ENCODE assay signal across 1 cellular context in the genomic region with DNA sequence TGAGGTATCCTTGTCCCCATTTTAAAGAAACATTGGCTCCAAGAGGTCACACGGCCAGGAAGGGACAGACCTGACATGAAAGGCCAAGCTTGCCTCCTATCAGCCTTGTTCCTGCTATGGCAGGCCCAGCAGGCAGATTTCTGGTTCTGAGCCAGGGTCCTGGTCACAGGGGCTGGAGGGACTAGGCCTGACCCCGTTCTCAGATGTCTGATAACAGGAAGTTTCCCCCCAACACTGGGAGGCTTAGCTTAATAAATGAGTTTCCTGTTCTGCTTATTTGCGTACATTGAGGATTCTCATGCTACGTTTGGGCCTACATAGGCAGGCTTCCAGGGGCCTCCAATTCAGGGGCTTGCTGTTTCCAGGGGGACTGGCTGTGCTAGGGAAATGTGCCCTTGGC.
TF ChIP-seq lines count a peak whose summit lies in the region.

No MANE protein-coding gene starts in this region.

TF ChIP-seq in HepG2, 621 proteins besides CTCF, POLR2A, EP300 and RAD21 (continued from another document):
- TF ChIP-seq, protein P1, sequence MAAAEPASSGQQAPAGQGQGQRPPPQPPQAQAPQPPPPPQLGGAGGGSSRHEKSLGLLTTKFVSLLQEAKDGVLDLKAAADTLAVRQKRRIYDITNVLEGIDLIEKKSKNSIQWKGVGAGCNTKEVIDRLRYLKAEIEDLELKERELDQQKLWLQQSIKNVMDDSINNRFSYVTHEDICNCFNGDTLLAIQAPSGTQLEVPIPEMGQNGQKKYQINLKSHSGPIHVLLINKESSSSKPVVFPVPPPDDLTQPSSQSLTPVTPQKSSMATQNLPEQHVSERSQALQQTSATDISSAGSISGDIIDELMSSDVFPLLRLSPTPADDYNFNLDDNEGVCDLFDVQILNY (CRISPR knock-in tag; conservative IDR thresholded peaks at IDR 0.05), result no peak
- TF ChIP-seq, protein P2, sequence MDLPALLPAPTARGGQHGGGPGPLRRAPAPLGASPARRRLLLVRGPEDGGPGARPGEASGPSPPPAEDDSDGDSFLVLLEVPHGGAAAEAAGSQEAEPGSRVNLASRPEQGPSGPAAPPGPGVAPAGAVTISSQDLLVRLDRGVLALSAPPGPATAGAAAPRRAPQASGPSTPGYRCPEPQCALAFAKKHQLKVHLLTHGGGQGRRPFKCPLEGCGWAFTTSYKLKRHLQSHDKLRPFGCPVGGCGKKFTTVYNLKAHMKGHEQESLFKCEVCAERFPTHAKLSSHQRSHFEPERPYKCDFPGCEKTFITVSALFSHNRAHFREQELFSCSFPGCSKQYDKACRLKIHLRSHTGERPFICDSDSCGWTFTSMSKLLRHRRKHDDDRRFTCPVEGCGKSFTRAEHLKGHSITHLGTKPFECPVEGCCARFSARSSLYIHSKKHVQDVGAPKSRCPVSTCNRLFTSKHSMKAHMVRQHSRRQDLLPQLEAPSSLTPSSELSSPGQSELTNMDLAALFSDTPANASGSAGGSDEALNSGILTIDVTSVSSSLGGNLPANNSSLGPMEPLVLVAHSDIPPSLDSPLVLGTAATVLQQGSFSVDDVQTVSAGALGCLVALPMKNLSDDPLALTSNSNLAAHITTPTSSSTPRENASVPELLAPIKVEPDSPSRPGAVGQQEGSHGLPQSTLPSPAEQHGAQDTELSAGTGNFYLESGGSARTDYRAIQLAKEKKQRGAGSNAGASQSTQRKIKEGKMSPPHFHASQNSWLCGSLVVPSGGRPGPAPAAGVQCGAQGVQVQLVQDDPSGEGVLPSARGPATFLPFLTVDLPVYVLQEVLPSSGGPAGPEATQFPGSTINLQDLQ (CRISPR knock-in tag; IDR thresholded peaks at IDR 0.05), result no peak
- no peak for TF ChIP-seq NFKBIZ (CRISPR knock-in tag; IDR thresholded peaks at IDR 0.05)
- no peak for TF ChIP-seq TEAD3 (CRISPR knock-in tag; optimal IDR thresholded peaks at IDR 0.05; ENCODE audit: borderline replicate concordance)
- no peak for TF ChIP-seq KDM5A (IDR thresholded peaks at IDR 0.05; ENCODE audit: borderline replicate concordance, low read length)
- TF ChIP-seq SATB2 (CRISPR knock-in tag; IDR thresholded peaks at IDR 0.05), result no peak
- no peak for TF ChIP-seq ZNF724P (CRISPR knock-in tag; IDR thresholded peaks at IDR 0.05; ENCODE audit: borderline replicate concordance)
- no peak for TF ChIP-seq ZNF780A (CRISPR knock-in tag; IDR thresholded peaks at IDR 0.05)
- TF ChIP-seq, protein P3, sequence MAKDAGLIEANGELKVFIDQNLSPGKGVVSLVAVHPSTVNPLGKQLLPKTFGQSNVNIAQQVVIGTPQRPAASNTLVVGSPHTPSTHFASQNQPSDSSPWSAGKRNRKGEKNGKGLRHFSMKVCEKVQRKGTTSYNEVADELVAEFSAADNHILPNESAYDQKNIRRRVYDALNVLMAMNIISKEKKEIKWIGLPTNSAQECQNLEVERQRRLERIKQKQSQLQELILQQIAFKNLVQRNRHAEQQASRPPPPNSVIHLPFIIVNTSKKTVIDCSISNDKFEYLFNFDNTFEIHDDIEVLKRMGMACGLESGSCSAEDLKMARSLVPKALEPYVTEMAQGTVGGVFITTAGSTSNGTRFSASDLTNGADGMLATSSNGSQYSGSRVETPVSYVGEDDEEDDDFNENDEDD (CRISPR knock-in tag; IDR thresholded peaks at IDR 0.05; ENCODE audit: borderline replicate concordance), result no peak
- TF ChIP-seq, protein P4, sequence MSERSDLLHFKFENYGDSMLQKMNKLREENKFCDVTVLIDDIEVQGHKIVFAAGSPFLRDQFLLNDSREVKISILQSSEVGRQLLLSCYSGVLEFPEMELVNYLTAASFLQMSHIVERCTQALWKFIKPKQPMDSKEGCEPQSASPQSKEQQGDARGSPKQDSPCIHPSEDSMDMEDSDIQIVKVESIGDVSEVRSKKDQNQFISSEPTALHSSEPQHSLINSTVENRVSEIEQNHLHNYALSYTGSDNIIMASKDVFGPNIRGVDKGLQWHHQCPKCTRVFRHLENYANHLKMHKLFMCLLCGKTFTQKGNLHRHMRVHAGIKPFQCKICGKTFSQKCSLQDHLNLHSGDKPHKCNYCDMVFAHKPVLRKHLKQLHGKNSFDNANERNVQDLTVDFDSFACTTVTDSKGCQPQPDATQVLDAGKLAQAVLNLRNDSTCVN (CRISPR knock-in tag; IDR thresholded peaks at IDR 0.05; ENCODE audit: borderline replicate concordance), result no peak
- TF ChIP-seq, protein P5, sequence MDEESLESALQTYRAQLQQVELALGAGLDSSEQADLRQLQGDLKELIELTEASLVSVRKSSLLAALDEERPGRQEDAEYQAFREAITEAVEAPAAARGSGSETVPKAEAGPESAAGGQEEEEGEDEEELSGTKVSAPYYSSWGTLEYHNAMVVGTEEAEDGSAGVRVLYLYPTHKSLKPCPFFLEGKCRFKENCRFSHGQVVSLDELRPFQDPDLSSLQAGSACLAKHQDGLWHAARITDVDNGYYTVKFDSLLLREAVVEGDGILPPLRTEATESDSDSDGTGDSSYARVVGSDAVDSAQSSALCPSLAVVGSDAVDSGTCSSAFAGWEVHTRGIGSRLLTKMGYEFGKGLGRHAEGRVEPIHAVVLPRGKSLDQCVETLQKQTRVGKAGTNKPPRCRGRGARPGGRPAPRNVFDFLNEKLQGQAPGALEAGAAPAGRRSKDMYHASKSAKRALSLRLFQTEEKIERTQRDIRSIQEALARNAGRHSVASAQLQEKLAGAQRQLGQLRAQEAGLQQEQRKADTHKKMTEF (CRISPR knock-in tag; IDR thresholded peaks at IDR 0.05), result no peak
- no peak for TF ChIP-seq RFX1 (IDR thresholded peaks at IDR 0.05)
- TF ChIP-seq, protein P6, sequence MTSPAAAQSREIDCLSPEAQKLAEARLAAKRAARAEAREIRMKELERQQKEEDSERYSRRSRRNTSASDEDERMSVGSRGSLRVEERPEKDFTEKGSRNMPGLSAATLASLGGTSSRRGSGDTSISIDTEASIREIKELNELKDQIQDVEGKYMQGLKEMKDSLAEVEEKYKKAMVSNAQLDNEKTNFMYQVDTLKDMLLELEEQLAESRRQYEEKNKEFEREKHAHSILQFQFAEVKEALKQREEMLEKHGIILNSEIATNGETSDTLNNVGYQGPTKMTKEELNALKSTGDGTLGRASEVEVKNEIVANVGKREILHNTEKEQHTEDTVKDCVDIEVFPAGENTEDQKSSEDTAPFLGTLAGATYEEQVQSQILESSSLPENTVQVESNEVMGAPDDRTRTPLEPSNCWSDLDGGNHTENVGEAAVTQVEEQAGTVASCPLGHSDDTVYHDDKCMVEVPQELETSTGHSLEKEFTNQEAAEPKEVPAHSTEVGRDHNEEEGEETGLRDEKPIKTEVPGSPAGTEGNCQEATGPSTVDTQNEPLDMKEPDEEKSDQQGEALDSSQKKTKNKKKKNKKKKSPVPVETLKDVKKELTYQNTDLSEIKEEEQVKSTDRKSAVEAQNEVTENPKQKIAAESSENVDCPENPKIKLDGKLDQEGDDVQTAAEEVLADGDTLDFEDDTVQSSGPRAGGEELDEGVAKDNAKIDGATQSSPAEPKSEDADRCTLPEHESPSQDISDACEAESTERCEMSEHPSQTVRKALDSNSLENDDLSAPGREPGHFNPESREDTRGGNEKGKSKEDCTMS (CRISPR knock-in tag; conservative IDR thresholded peaks at IDR 0.05), result no peak
- TF ChIP-seq ARNT (IDR thresholded peaks at IDR 0.05), result no peak
- TF ChIP-seq THAP11 (CRISPR knock-in tag; IDR thresholded peaks at IDR 0.05), result no peak
- TF ChIP-seq, protein P7, sequence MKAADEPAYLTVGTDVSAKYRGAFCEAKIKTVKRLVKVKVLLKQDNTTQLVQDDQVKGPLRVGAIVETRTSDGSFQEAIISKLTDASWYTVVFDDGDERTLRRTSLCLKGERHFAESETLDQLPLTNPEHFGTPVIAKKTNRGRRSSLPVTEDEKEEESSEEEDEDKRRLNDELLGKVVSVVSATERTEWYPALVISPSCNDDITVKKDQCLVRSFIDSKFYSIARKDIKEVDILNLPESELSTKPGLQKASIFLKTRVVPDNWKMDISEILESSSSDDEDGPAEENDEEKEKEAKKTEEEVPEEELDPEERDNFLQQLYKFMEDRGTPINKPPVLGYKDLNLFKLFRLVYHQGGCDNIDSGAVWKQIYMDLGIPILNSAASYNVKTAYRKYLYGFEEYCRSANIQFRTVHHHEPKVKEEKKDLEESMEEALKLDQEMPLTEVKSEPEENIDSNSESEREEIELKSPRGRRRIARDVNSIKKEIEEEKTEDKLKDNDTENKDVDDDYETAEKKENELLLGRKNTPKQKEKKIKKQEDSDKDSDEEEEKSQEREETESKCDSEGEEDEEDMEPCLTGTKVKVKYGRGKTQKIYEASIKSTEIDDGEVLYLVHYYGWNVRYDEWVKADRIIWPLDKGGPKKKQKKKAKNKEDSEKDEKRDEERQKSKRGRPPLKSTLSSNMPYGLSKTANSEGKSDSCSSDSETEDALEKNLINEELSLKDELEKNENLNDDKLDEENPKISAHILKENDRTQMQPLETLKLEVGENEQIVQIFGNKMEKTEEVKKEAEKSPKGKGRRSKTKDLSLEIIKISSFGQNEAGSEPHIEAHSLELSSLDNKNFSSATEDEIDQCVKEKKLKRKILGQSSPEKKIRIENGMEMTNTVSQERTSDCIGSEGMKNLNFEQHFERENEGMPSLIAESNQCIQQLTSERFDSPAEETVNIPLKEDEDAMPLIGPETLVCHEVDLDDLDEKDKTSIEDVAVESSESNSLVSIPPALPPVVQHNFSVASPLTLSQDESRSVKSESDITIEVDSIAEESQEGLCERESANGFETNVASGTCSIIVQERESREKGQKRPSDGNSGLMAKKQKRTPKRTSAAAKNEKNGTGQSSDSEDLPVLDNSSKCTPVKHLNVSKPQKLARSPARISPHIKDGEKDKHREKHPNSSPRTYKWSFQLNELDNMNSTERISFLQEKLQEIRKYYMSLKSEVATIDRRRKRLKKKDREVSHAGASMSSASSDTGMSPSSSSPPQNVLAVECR (CRISPR knock-in tag; IDR thresholded peaks at IDR 0.05; ENCODE audit: borderline replicate concordance), result no peak
- TF ChIP-seq TEAD2 (CRISPR knock-in tag; IDR thresholded peaks at IDR 0.05), result no peak
